ENCODE assay signal across 8 cellular contexts in genomic region chr1:234605493-234605982, GRCh38. TPM values are rescaled to one million over a fixed set of nuclear protein-coding genes. Genes with fewer than 3 reads are reported as not detected.
DNase-seq lines count a peak whose midpoint lies in the region; ATAC-seq and TF ChIP-seq lines count a peak whose summit lies in the region.

No MANE protein-coding gene starts in this region.

- H3K4me3 Mint-ChIP-seq in HFFc6, result peak overlapping the region; percentile 97
- H3K4me3 Mint-ChIP-seq in activated CD8-positive, alpha-beta T cell treated with anti-CD3 and anti-CD28 coated beads for 36 hours, result peak overlapping the region; percentile 87
- peak overlapping the region; percentile 95 for H3K4me3 Mint-ChIP-seq in stimulated activated effector memory CD8-positive, alpha-beta T cell treated with anti-CD3 and anti-CD28 coated beads, Interleukin-12 subunit alpha, Interleukin-12 subunit beta, amount 100 ng/mL, for 72 hours

- H4K20me1 ChIP-seq in hepatocyte (ENCODE audit: insufficient read depth, poor library complexity, severe bottlenecking), result peaks cover 27% of the 10 kb centered on the region

- H3K4me3 ChIP-seq in hepatocyte, result peak overlapping the region; percentile 91

- H3K4me2 ChIP-seq in hepatocyte, result peak overlapping the region; percentile 83

- H3K9me3 Mint-ChIP-seq in HFFc6, result no peaks in the 10 kb centered on the region
- H3K9me3 Mint-ChIP-seq in activated CD8-positive, alpha-beta T cell treated with anti-CD3 and anti-CD28 coated beads for 36 hours, result no peaks in the 10 kb centered on the region
- no peaks in the 10 kb centered on the region for H3K9me3 Mint-ChIP-seq in stimulated activated effector memory CD8-positive, alpha-beta T cell treated with anti-CD3 and anti-CD28 coated beads, Interleukin-12 subunit alpha, Interleukin-12 subunit beta, amount 100 ng/mL, for 72 hours

- CTCF ChIA-PET in activated CD8-positive, alpha-beta T cell treated with anti-CD3 and anti-CD28 coated beads for 36 hours (lab: Charles Lee), result interaction anchor here (0.9 to 1.5 kb wide), 4 partner anchors 105 to 484 kb away, joined by 3 to 7 read pairs (median 6); no protein-coding TSS in a partner anchor

- DNase-seq in HFFc6, result no peak
- DNase-seq in activated CD8-positive, alpha-beta T cell treated with anti-CD3 and anti-CD28 coated beads for 36 hours, result no peak
- DNase-seq in hepatocyte (ENCODE audit: low spot score), result no peak
- no peak for DNase-seq in stimulated activated effector memory CD8-positive, alpha-beta T cell treated with anti-CD3 and anti-CD28 coated beads, Interleukin-12 subunit alpha, Interleukin-12 subunit beta, amount 100 ng/mL, for 72 hours (ENCODE audit: low spot score in 2 of 2)
- DNase-seq in T-helper 9 cell, result no peak
- no peak for DNase-seq in cortex of kidney (lab: John Stamatoyannopoulos, UW)
- no peak for DNase-seq in stimulated activated naive CD4-positive, alpha-beta T cell (lab: John Stamatoyannopoulos, UW)

- H3K9me2 ChIP-seq in hepatocyte (replicated peaks; ENCODE audit: insufficient read depth), result no peaks in the 10 kb centered on the region

- peaks cover 7% of the 10 kb centered on the region for H3K36me3 ChIP-seq in hepatocyte (replicated peaks; ENCODE audit: insufficient read depth, low read depth)

- TF ChIP-seq CTCF in HFFc6 (IDR thresholded peaks at IDR 0.05) (no peak), hepatocyte (IDR thresholded peaks at IDR 0.05; ENCODE audit: poor library complexity) (no peak)
- no peak for TF ChIP-seq CTCF in activated CD8-positive, alpha-beta T cell treated with anti-CD3 and anti-CD28 coated beads for 36 hours (IDR thresholded peaks at IDR 0.05)

- no peaks in the 10 kb centered on the region for H3K9me3 ChIP-seq in hepatocyte (ENCODE audit: low read depth)

- peak overlapping the region; percentile 90 for H3K27ac Mint-ChIP-seq in HFFc6
- peak overlapping the region; percentile 98 for H3K27ac Mint-ChIP-seq in activated CD8-positive, alpha-beta T cell treated with anti-CD3 and anti-CD28 coated beads for 36 hours
- peak overlapping the region; percentile 97 for H3K27ac Mint-ChIP-seq in stimulated activated effector memory CD8-positive, alpha-beta T cell treated with anti-CD3 and anti-CD28 coated beads, Interleukin-12 subunit alpha, Interleukin-12 subunit beta, amount 100 ng/mL, for 72 hours

- peaks cover 28% of the 10 kb centered on the region for H3K4me1 ChIP-seq in hepatocyte (ENCODE audit: insufficient read depth)

- intact Hi-C loops in activated CD8-positive, alpha-beta T cell treated with anti-CD3 and anti-CD28 coated beads for 36 hours (cut with micrococcal nuclease), result loop anchor here (2.0 kb wide), 1 partner anchor 405 kb away; no protein-coding TSS in a partner anchor

- WGBS in hepatocyte (ENCODE audit: low lambda C conversion rate, missing lambda C conversion rate), result 4% methylated on average over 1 of the region's 1 CpG

- H3K4me1 Mint-ChIP-seq in HFFc6 (ENCODE audit: low read depth), result peaks cover 73% of the 10 kb centered on the region
- peaks cover 33% of the 10 kb centered on the region for H3K4me1 Mint-ChIP-seq in activated CD8-positive, alpha-beta T cell treated with anti-CD3 and anti-CD28 coated beads for 36 hours (ENCODE audit: low read depth)
- peaks cover 59% of the 10 kb centered on the region for H3K4me1 Mint-ChIP-seq in stimulated activated effector memory CD8-positive, alpha-beta T cell treated with anti-CD3 and anti-CD28 coated beads, Interleukin-12 subunit alpha, Interleukin-12 subunit beta, amount 100 ng/mL, for 72 hours

- H2AFZ ChIP-seq in hepatocyte, result no peak overlapping the region

- no peaks in the 10 kb centered on the region for H3K27me3 ChIP-seq in hepatocyte

- peak overlapping the region; percentile 99 for H3K27ac ChIP-seq in hepatocyte

- H3K27me3 Mint-ChIP-seq in HFFc6 (ENCODE audit: insufficient read depth), result peaks cover 17% of the 10 kb centered on the region
- H3K27me3 Mint-ChIP-seq in activated CD8-positive, alpha-beta T cell treated with anti-CD3 and anti-CD28 coated beads for 36 hours, result no peaks in the 10 kb centered on the region

- peaks cover 68% of the 10 kb centered on the region for H3K79me2 ChIP-seq in hepatocyte

- ATAC-seq in activated CD8-positive, alpha-beta T cell treated with anti-CD3 and anti-CD28 coated beads for 36 hours, result no peak
- ATAC-seq in stimulated activated effector memory CD8-positive, alpha-beta T cell treated with anti-CD3 and anti-CD28 coated beads, Interleukin-12 subunit alpha, Interleukin-12 subunit beta, amount 100 ng/mL, for 72 hours, result no peak
- ATAC-seq in HG02981 (IDR thresholded peaks at IDR 0.05; ENCODE audit: unreplicated experiment), result no peak

- POLR2A ChIA-PET in activated CD8-positive, alpha-beta T cell treated with anti-CD3 and anti-CD28 coated beads for 36 hours (lab: Charles Lee), result interaction anchor here (1.0 to 3.3 kb wide), 6 partner anchors 104 to 406 kb away, joined by 3 to 11 read pairs (median 4); no protein-coding TSS in a partner anchor

- H3K36me3 Mint-ChIP-seq in HFFc6 (ENCODE audit: low read depth), result peaks cover 50% of the 10 kb centered on the region
- H3K36me3 Mint-ChIP-seq in activated CD8-positive, alpha-beta T cell treated with anti-CD3 and anti-CD28 coated beads for 36 hours (ENCODE audit: low read depth), result peaks cover 60% of the 10 kb centered on the region
- H3K36me3 Mint-ChIP-seq in stimulated activated effector memory CD8-positive, alpha-beta T cell treated with anti-CD3 and anti-CD28 coated beads, Interleukin-12 subunit alpha, Interleukin-12 subunit beta, amount 100 ng/mL, for 72 hours, result peaks cover 83% of the 10 kb centered on the region

RNA-seq across cellular contexts. Expression of gene IRF2BP2, which starts 4.4 kb away (rescaled TPM):
- 10 to 100 TPM; 58.6 to 87.1 (median 73.2) TPM for total RNA-seq in HFFc6 (2021; fragmentation: NEBNext Ultra II Directional; extraction: Animal tissue kit (Norgen Biotek cat#: 25700))
- total RNA-seq in activated CD8-positive, alpha-beta T cell treated with anti-CD3 and anti-CD28 coated beads for 36 hours, result 100 to 1,000 TPM; 148 to 155 TPM
- total RNA-seq in hepatocyte, result 113 and 135 TPM in 2 replicates
- 65.9 and 68.2 TPM in 2 replicates for polyA plus RNA-seq in hepatocyte
